ENCODE assay signal across 7 cellular contexts in the genomic region with DNA sequence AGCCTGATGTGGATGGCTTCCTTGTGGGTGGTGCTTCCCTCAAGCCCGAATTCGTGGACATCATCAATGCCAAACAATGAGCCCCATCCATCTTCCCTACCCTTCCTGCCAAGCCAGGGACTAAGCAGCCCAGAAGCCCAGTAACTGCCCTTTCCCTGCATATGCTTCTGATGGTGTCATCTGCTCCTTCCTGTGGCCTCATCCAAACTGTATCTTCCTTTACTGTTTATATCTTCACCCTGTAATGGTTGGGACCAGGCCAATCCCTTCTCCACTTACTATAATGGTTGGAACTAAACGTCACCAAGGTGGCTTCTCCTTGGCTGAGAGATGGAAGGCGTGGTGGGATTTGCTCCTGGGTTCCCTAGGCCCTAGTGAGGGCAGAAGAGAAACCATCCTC. TPM values are rescaled to one million over a fixed set of nuclear protein-coding genes. Genes with fewer than 3 reads are reported as not detected.
DNase-seq lines count a peak whose midpoint lies in the region; ATAC-seq, FAIRE-seq and TF ChIP-seq lines count a peak whose summit lies in the region.
"Not testable (repeated sequence)": the region's sequence is repeated elsewhere in the genome, so short reads cannot be mapped to it uniquely, and the experiment has no call there.
"Had no signal": no experiment of that assay in that cellular context is flagged by ENCODE, and none has a peak within 500 bp of the region (broad histone marks: within the 10 kb centered on the region; RNA-seq: fewer than 3 reads in every experiment).

No MANE protein-coding gene starts in this region.

- H3K4me2 ChIP-seq in A549 (peak overlapping the region; percentile 100), GM23338 (peak overlapping the region; percentile 100; the same call in 1 of the 2 replicates), SU-DHL-6 (ENCODE audit: low read depth, low read length, poor library complexity, severe bottlenecking) (peak overlapping the region; percentile 87)

- H3K27me3 ChIP-seq in GM23338 (ENCODE audit: insufficient read depth); SU-DHL-6 (ENCODE audit: low read length); naive thymus-derived CD4-positive, alpha-beta T cell (ENCODE audit: control insufficient read depth in 2 of 2, insufficient read depth in 2 of 2, low read length in 2 of 2): not testable (repeated sequence)

- peaks cover 55% of the 10 kb centered on the region for H3K27me3 Mint-ChIP-seq in GM23338 (ENCODE audit: insufficient read depth, low read depth, poor library complexity)
- not testable (repeated sequence) for H3K27me3 Mint-ChIP-seq in activated T-helper 17 cell treated with anti-CD3 and anti-CD28 coated beads, Interleukin-2, amount 50 U/mL, for 72 hours; effector memory CD8-positive, alpha-beta T cell; naive thymus-derived CD4-positive, alpha-beta T cell

- peaks cover 32% of the 10 kb centered on the region for H4K20me1 ChIP-seq in GM23338 (replicated peaks; ENCODE audit: insufficient read depth)
- H4K20me1 ChIP-seq in SU-DHL-6 (ENCODE audit: low read depth, low read length) = not testable (repeated sequence)

- peaks cover 72% of the 10 kb centered on the region for H3F3A ChIP-seq in GM23338 (replicated peaks; ENCODE audit: low read depth)
- H3F3A ChIP-seq in SU-DHL-6 (ENCODE audit: insufficient read depth) = peaks cover 48% of the 10 kb centered on the region

- not testable (repeated sequence) for H3K9ac ChIP-seq in SU-DHL-6 (ENCODE audit: low read length)

- CTCF ChIA-PET in A549 (lab: Yijun Ruan, JAX) = interaction anchor here (1.4 to 17.9 kb wide), 17 partner anchors 11 to 117 kb away, joined by 3 to 399 read pairs (median 15); partner anchors contain the start of genes ATN1, C12orf57, CDCA3 and ENO2
- CTCF ChIA-PET in naive thymus-derived CD4-positive, alpha-beta T cell (lab: Charles Lee) = interaction anchor here (0.5 to 6.9 kb wide), 12 partner anchors 15 to 238 kb away, joined by 3 to 45 read pairs (median 5); partner anchors contain the start of genes C12orf57, C1RL, CDCA3 and RNU7-1

- not testable (repeated sequence) for H3K27ac Mint-ChIP-seq in GM23338
- H3K27ac Mint-ChIP-seq in activated T-helper 17 cell treated with anti-CD3 and anti-CD28 coated beads, Interleukin-2, amount 50 U/mL, for 72 hours = peak overlapping the region; percentile 94
- peak overlapping the region; percentile 41 to 52 for H3K27ac Mint-ChIP-seq in effector memory CD8-positive, alpha-beta T cell
- peak overlapping the region in 8 of 9 donors; percentile 40 to 94 (median 66) for H3K27ac Mint-ChIP-seq in naive thymus-derived CD4-positive, alpha-beta T cell

- not testable (repeated sequence) for ATAC-seq in A549; GM23338; activated T-helper 17 cell treated with anti-CD3 and anti-CD28 coated beads, Interleukin-2, amount 50 U/mL, for 72 hours (replicated peaks); effector memory CD8-positive, alpha-beta T cell (replicated peaks); naive thymus-derived CD4-positive, alpha-beta T cell

- TF ChIP-seq RAD21 in A549 (conservative IDR thresholded peaks at IDR 0.05 in 1 of 2, IDR thresholded peaks at IDR 0.05 in 1 of 2) = not testable (repeated sequence)

- not testable (repeated sequence) for H3K9me3 Mint-ChIP-seq in GM23338; activated T-helper 17 cell treated with anti-CD3 and anti-CD28 coated beads, Interleukin-2, amount 50 U/mL, for 72 hours; effector memory CD8-positive, alpha-beta T cell; naive thymus-derived CD4-positive, alpha-beta T cell

- TF ChIP-seq EP300 in A549 (IDR thresholded peaks at IDR 0.05) = not testable (repeated sequence)

- H3K36me3 ChIP-seq in GM23338 (ENCODE audit: insufficient read depth) = peaks cover 14% of the 10 kb centered on the region; the same call in 1 of the 2 replicates
- not testable (repeated sequence) for H3K36me3 ChIP-seq in SU-DHL-6 (ENCODE audit: low read length)
- peaks cover 3 to 33% (median 6%) of the 10 kb centered on the region in 3 experiments for H3K36me3 ChIP-seq in naive thymus-derived CD4-positive, alpha-beta T cell (ENCODE audit: control insufficient read depth in 2 of 3, insufficient read depth in 3 of 3, low read length in 3 of 3)

- not testable (repeated sequence) for H2AFZ ChIP-seq in GM23338; SU-DHL-6 (ENCODE audit: low read depth, low read length, severe bottlenecking)

- H3K4me3 Mint-ChIP-seq in GM23338 = peak overlapping the region; percentile 92; the same call in 2 of the 3 replicates
- H3K4me3 Mint-ChIP-seq in activated T-helper 17 cell treated with anti-CD3 and anti-CD28 coated beads, Interleukin-2, amount 50 U/mL, for 72 hours = peak overlapping the region; percentile 94
- not testable (repeated sequence) for H3K4me3 Mint-ChIP-seq in effector memory CD8-positive, alpha-beta T cell
- peak overlapping the region in 8 of 10 donors; percentile 14 to 95 (median 60) for H3K4me3 Mint-ChIP-seq in naive thymus-derived CD4-positive, alpha-beta T cell

- H3K27ac ChIP-seq in A549 (peak overlapping the region; percentile 7 to 97; a peak in 3 of 6 replicates), GM23338 (ENCODE audit: low read depth) (0 out of 2 replicates have a peak overlapping the region, but pooled peaks have one; percentile 79), SU-DHL-6 (ENCODE audit: low read depth, low read length) (peak overlapping the region; percentile 69; the same call in 1 of the 2 replicates)
- H3K27ac ChIP-seq in naive thymus-derived CD4-positive, alpha-beta T cell (ENCODE audit: low read depth, low read length) = peak overlapping the region; percentile 77

- H3K36me3 Mint-ChIP-seq in GM23338 (ENCODE audit: low read depth) = peaks cover 51% of the 10 kb centered on the region
- H3K36me3 Mint-ChIP-seq in activated T-helper 17 cell treated with anti-CD3 and anti-CD28 coated beads, Interleukin-2, amount 50 U/mL, for 72 hours (ENCODE audit: low read depth) = peaks cover 98% of the 10 kb centered on the region
- peaks cover 45% of the 10 kb centered on the region for H3K36me3 Mint-ChIP-seq in effector memory CD8-positive, alpha-beta T cell (ENCODE audit: insufficient read depth)
- H3K36me3 Mint-ChIP-seq in naive thymus-derived CD4-positive, alpha-beta T cell = peaks cover 0 to 49% (median 5%) of the 10 kb centered on the region in 5 donors

- intact Hi-C loops in naive thymus-derived CD4-positive, alpha-beta T cell (cut with micrococcal nuclease) = loop anchor here in 1 of 2 donors (5.0 kb wide), 2 partner anchors 378 to 1827 kb away; partner anchors contain the start of genes MRPL51, NCAPD2 and RIMKLB

- not testable (repeated sequence) for DNase-seq in A549 (ENCODE audit: low read depth in 1 of 2, low spot score in 1 of 2); GM23338 (ENCODE audit: low spot score); effector memory CD8-positive, alpha-beta T cell; naive thymus-derived CD4-positive, alpha-beta T cell

- TF ChIP-seq CTCF in A549 (IDR thresholded peaks at IDR 0.05); GM23338 (conservative IDR thresholded peaks at IDR 0.05; ENCODE audit: low read depth in 2 of 2); SU-DHL-6 (IDR thresholded peaks at IDR 0.05; ENCODE audit: insufficient read depth, low read length, poor library complexity, severe bottlenecking): not testable (repeated sequence)

- not testable (repeated sequence) for FAIRE-seq in A549 (lab: Jason Lieb, UNC)

- POLR2A ChIA-PET in A549 (lab: Yijun Ruan, JAX) = interaction anchor here (1.9 to 6.0 kb wide), 3 partner anchors 18 to 56 kb away, joined by 12 to 105 read pairs (median 74); partner anchors contain the start of genes CDCA3 and USP5
- POLR2A ChIA-PET in naive thymus-derived CD4-positive, alpha-beta T cell (lab: Charles Lee) = interaction anchor here (0.6 to 4.4 kb wide), 5 partner anchors 9 to 75 kb away, joined by 3 to 46 read pairs (median 4); partner anchors contain the start of genes C12orf57, RNU7-1 and USP5

- peaks cover 52% of the 10 kb centered on the region for H3K4me1 ChIP-seq in A549
- peaks cover 57% of the 10 kb centered on the region for H3K4me1 ChIP-seq in GM23338 (ENCODE audit: insufficient read depth)
- H3K4me1 ChIP-seq in naive thymus-derived CD4-positive, alpha-beta T cell (ENCODE audit: control insufficient read depth in 2 of 2, insufficient read depth in 2 of 2, low read length in 2 of 2) = peaks cover 39 to 42% of the 10 kb centered on the region in 2 donors

- WGBS in A549 (ENCODE audit: missing lambda C conversion rate) = 52% methylated on average over 4 of the region's 4 CpGs

- not testable (repeated sequence) for H3K4me3 ChIP-seq in A549; SU-DHL-6 (ENCODE audit: insufficient read depth, low read length, poor library complexity, severe bottlenecking); naive thymus-derived CD4-positive, alpha-beta T cell (ENCODE audit: low read length)
- H3K4me3 ChIP-seq in GM23338 = peak overlapping the region; percentile 99; the same call in 1 of the 2 replicates

- peaks cover 55% of the 10 kb centered on the region for H3K4me1 Mint-ChIP-seq in GM23338
- H3K4me1 Mint-ChIP-seq in activated T-helper 17 cell treated with anti-CD3 and anti-CD28 coated beads, Interleukin-2, amount 50 U/mL, for 72 hours = peaks cover 34% of the 10 kb centered on the region
- H3K4me1 Mint-ChIP-seq in effector memory CD8-positive, alpha-beta T cell (ENCODE audit: low read depth in 2 of 2) = peaks cover 45 to 48% of the 10 kb centered on the region in 2 donors
- peaks cover 36 to 62% (median 53%) of the 10 kb centered on the region in 7 donors for H3K4me1 Mint-ChIP-seq in naive thymus-derived CD4-positive, alpha-beta T cell

- H3K9me2 ChIP-seq in GM23338 (ENCODE audit: insufficient read depth); SU-DHL-6 (replicated peaks; ENCODE audit: insufficient read depth, low read length): not testable (repeated sequence)

- H3K79me2 ChIP-seq in GM23338 (replicated peaks; ENCODE audit: insufficient read depth) = peaks cover 33% of the 10 kb centered on the region
- peaks cover 19% of the 10 kb centered on the region for H3K79me2 ChIP-seq in SU-DHL-6 (ENCODE audit: insufficient read depth, low read length)

- not testable (repeated sequence) for TF ChIP-seq POLR2A in A549 (IDR thresholded peaks at IDR 0.05; ENCODE audit: low read length)

- not testable (repeated sequence) for H3K9me3 ChIP-seq in A549; SU-DHL-6 (ENCODE audit: insufficient read depth, low read length); naive thymus-derived CD4-positive, alpha-beta T cell (ENCODE audit: control insufficient read depth in 2 of 3, low read length in 3 of 3)

RNA-seq across cellular contexts. Expression of gene SPSB2, which starts 2.8 kb away (rescaled TPM):
- polyA plus RNA-seq in A549 (2011; rRNA removed) = 15.3 and 16.8 TPM in 2 replicates
- 42.8 and 51.9 TPM in 2 replicates for polyA plus RNA-seq in A549 (2012; cell fraction: cytosol; rRNA removed)
- 44.4 and 50.4 TPM in 2 replicates for polyA plus RNA-seq in A549 (2012; cell fraction: nucleus; rRNA removed)
- 20.8 to 22.1 TPM (median 21.8 TPM) in 3 replicates for polyA plus RNA-seq in A549 (2017; fragmentation: RNase III; extraction: RNeasy Plus Mini Kit Qiagen cat#74134 plus additional on column Dnase treatment)
- 8.9 and 9.8 TPM in 2 replicates for polyA minus RNA-seq in A549 (2011; rRNA and poly(A)+ RNA removed)
- 7.6 and 13.1 TPM in 2 replicates for total RNA-seq in GM23338 (2014; rRNA removed; shearing (Covaris generic))
- 8.2 and 10.4 TPM in 2 replicates for polyA plus RNA-seq in GM23338 (2016; fragmentation: Nextera tagmentation; extraction: Ambion mirVana)
- 1 to 10 TPM; 2.2 to 2.4 TPM for total RNA-seq in activated T-helper 17 cell treated with anti-CD3 and anti-CD28 coated beads, Interleukin-2, amount 50 U/mL, for 72 hours
- 10 to 100 TPM in 3 of 5 experiments, 1 to 10 TPM in 2; 5.1 to 20.2 (median 11.2) TPM for total RNA-seq in naive thymus-derived CD4-positive, alpha-beta T cell
- polyA plus RNA-seq in naive thymus-derived CD4-positive, alpha-beta T cell = 10 to 100 TPM; 10.8 to 14.5 TPM

RNA-seq across cellular contexts. Expression of gene TPI1, which starts 3.0 kb away (rescaled TPM):
- polyA plus RNA-seq in A549 (2011; rRNA removed) (1,913 and 2,511 TPM in 2 replicates), A549 (2017; fragmentation: RNase III; extraction: RNeasy Plus Mini Kit Qiagen cat#74134 plus additional on column Dnase treatment) (1,221 to 1,293 TPM (median 1,253 TPM) in 3 replicates), GM23338 (2016; fragmentation: Nextera tagmentation; extraction: Ambion mirVana) (737 and 748 TPM in 2 replicates)
- polyA plus RNA-seq in A549 (2012; cell fraction: cytosol; rRNA removed) = 2,740 and 2,946 TPM in 2 replicates
- 1,813 and 1,843 TPM in 2 replicates for polyA plus RNA-seq in A549 (2012; cell fraction: nucleus; rRNA removed)
- 2,693 and 3,241 TPM in 2 replicates for polyA minus RNA-seq in A549 (2011; rRNA and poly(A)+ RNA removed)
- 731 and 822 TPM in 2 replicates for total RNA-seq in GM23338 (2014; rRNA removed; shearing (Covaris generic))
- total RNA-seq in activated T-helper 17 cell treated with anti-CD3 and anti-CD28 coated beads, Interleukin-2, amount 50 U/mL, for 72 hours = 1,000 to 10,000 TPM; 1,893 to 2,116 TPM
- total RNA-seq in naive thymus-derived CD4-positive, alpha-beta T cell = 1,000 to 10,000 TPM in 1 of 5 experiments, 100 to 1,000 TPM in 3, 10 to 100 TPM in 1; 89.7 to 1,293 (median 134) TPM
- 100 to 1,000 TPM; 330 to 435 TPM for polyA plus RNA-seq in naive thymus-derived CD4-positive, alpha-beta T cell

RNA-seq across cellular contexts. Expression of gene USP5, which starts 18.4 kb away (rescaled TPM):
- polyA plus RNA-seq in A549 (2011; rRNA removed) (58.6 and 64.5 TPM in 2 replicates), A549 (2017; fragmentation: RNase III; extraction: RNeasy Plus Mini Kit Qiagen cat#74134 plus additional on column Dnase treatment) (75.3 to 78.2 TPM (median 76.9 TPM) in 3 replicates), GM23338 (2016; fragmentation: Nextera tagmentation; extraction: Ambion mirVana) (35.0 and 35.1 TPM in 2 replicates)
- 101 and 110 TPM in 2 replicates for polyA plus RNA-seq in A549 (2012; cell fraction: cytosol; rRNA removed)
- 224 and 245 TPM in 2 replicates for polyA plus RNA-seq in A549 (2012; cell fraction: nucleus; rRNA removed)
- 155 and 161 TPM in 2 replicates for polyA minus RNA-seq in A549 (2011; rRNA and poly(A)+ RNA removed)
- 97.2 and 109 TPM in 2 replicates for total RNA-seq in GM23338 (2014; rRNA removed; shearing (Covaris generic))
- 100 to 1,000 TPM in 1 of 2 donors, 10 to 100 TPM in 1; 83.4 to 149 TPM for total RNA-seq in activated T-helper 17 cell treated with anti-CD3 and anti-CD28 coated beads, Interleukin-2, amount 50 U/mL, for 72 hours
- 100 to 1,000 TPM in 1 of 5 experiments, 10 to 100 TPM in 4; 58.0 to 134 (median 71.1) TPM for total RNA-seq in naive thymus-derived CD4-positive, alpha-beta T cell
- 10 to 100 TPM; 51.9 to 71.5 TPM for polyA plus RNA-seq in naive thymus-derived CD4-positive, alpha-beta T cell

RNA-seq across cellular contexts. Expression of gene CDCA3, which starts 19.2 kb away (rescaled TPM):
- polyA plus RNA-seq in A549 (2011; rRNA removed) (51.5 and 57.5 TPM in 2 replicates), A549 (2017; fragmentation: RNase III; extraction: RNeasy Plus Mini Kit Qiagen cat#74134 plus additional on column Dnase treatment) (79.6 to 92.0 TPM (median 80.2 TPM) in 3 replicates), GM23338 (2016; fragmentation: Nextera tagmentation; extraction: Ambion mirVana) (75.6 and 79.2 TPM in 2 replicates)
- polyA plus RNA-seq in A549 (2012; cell fraction: cytosol; rRNA removed) = 126 and 149 TPM in 2 replicates
- 334 and 410 TPM in 2 replicates for polyA plus RNA-seq in A549 (2012; cell fraction: nucleus; rRNA removed)
- polyA minus RNA-seq in A549 (2011; rRNA and poly(A)+ RNA removed) = 39.1 and 46.1 TPM in 2 replicates
- 37.2 and 47.4 TPM in 2 replicates for total RNA-seq in GM23338 (2014; rRNA removed; shearing (Covaris generic))
- total RNA-seq in activated T-helper 17 cell treated with anti-CD3 and anti-CD28 coated beads, Interleukin-2, amount 50 U/mL, for 72 hours = 100 to 1,000 TPM in 1 of 2 donors, 10 to 100 TPM in 1; 86.9 to 104 TPM
- 10 to 100 TPM in 1 of 5 experiments, 1 to 10 TPM in 3, under 1 TPM in 1; 0.64 to 55.6 (median 1.8) TPM for total RNA-seq in naive thymus-derived CD4-positive, alpha-beta T cell
- polyA plus RNA-seq in naive thymus-derived CD4-positive, alpha-beta T cell = under 1 TPM in 1 of 2 donors, not detected in 1; 0.94 TPM

RNA-seq across cellular contexts. Expression of gene GNB3, which starts 29.6 kb away (rescaled TPM):
- polyA plus RNA-seq in A549 (2011; rRNA removed) (0.94 and 1.1 TPM in 2 replicates), A549 (2017; fragmentation: RNase III; extraction: RNeasy Plus Mini Kit Qiagen cat#74134 plus additional on column Dnase treatment) (2.3 to 3.7 TPM (median 2.7 TPM) in 3 replicates), GM23338 (2016; fragmentation: Nextera tagmentation; extraction: Ambion mirVana) (3.6 and 5.4 TPM in 2 replicates)
- 3.0 and 3.2 TPM in 2 replicates for polyA plus RNA-seq in A549 (2012; cell fraction: cytosol; rRNA removed)
- polyA plus RNA-seq in A549 (2012; cell fraction: nucleus; rRNA removed) = 23.6 and 24.8 TPM in 2 replicates
- 0.54 and 1.2 TPM in 2 replicates for polyA minus RNA-seq in A549 (2011; rRNA and poly(A)+ RNA removed)
- 3.3 and 8.2 TPM in 2 replicates for total RNA-seq in GM23338 (2014; rRNA removed; shearing (Covaris generic))
- total RNA-seq in activated T-helper 17 cell treated with anti-CD3 and anti-CD28 coated beads, Interleukin-2, amount 50 U/mL, for 72 hours = under 1 TPM in 1 of 2 donors, not detected in 1; 0.66 TPM
- 10 to 100 TPM in 2 of 5 experiments, 1 to 10 TPM in 2, under 1 TPM in 1; 0.63 to 11.8 (median 3.2) TPM for total RNA-seq in naive thymus-derived CD4-positive, alpha-beta T cell
- polyA plus RNA-seq in naive thymus-derived CD4-positive, alpha-beta T cell = under 1 TPM in 1 of 2 donors, not detected in 1; 0.23 TPM
- total RNA-seq: PC-3 had no signal
